11 cellular contexts compared by ENCODE assay signal in genomic region chr3:33218072-33218445, GRCh38. TPM values are rescaled to one million over a fixed set of nuclear protein-coding genes. Genes with fewer than 3 reads are reported as not detected.
A peak's percentile ranks its signal among the peaks of the same experiment; 100 is the strongest.
DNase-seq lines count a peak whose midpoint lies in the region; ATAC-seq and TF ChIP-seq lines count a peak whose summit lies in the region.
"Had no signal": no experiment of that assay in that cellular context is flagged by ENCODE, and none has a peak within 500 bp of the region (broad histone marks: within the 10 kb centered on the region; RNA-seq: fewer than 3 reads in every experiment).

No MANE protein-coding gene starts in this region.

- H3K27ac ChIP-seq in SJSA1 (no peak overlapping the region; the same call in 1 of the 2 replicates), sigmoid colon (no peak overlapping the region)
- H3K27ac ChIP-seq: transverse colon had no signal

- H3K4me3 Mint-ChIP-seq in effector memory CD8-positive, alpha-beta T cell: no peak overlapping the region

- H3K27me3 ChIP-seq in SJSA1 (replicated peaks) (no peaks in the 10 kb centered on the region), sigmoid colon (peaks cover 0 to 39% (median 17%) of the 10 kb centered on the region in 3 donors)

- peak overlapping the region; percentile 62 for H3K9ac ChIP-seq in ES-I3 (ENCODE audit: low read depth, low read length)

- 3 to 8% methylated on average over 17 of the region's 17 CpGs for WGBS in sigmoid colon, 2 donors

- no peaks in the 10 kb centered on the region for H3K9me3 Mint-ChIP-seq in effector memory CD8-positive, alpha-beta T cell

- H3K4me1 Mint-ChIP-seq in effector memory CD8-positive, alpha-beta T cell (ENCODE audit: low read depth in 2 of 2): no peaks in the 10 kb centered on the region

- no peak overlapping the region for H3K27ac Mint-ChIP-seq in effector memory CD8-positive, alpha-beta T cell

- H3K4me1 ChIP-seq in ES-I3 (ENCODE audit: insufficient read depth, low read length) (no peaks in the 10 kb centered on the region), SJSA1 (replicated peaks) (peaks cover 23% of the 10 kb centered on the region), sigmoid colon (peaks cover 0 to 17% (median 15%) of the 10 kb centered on the region in 4 donors)

- ATAC-seq in effector memory CD8-positive, alpha-beta T cell (replicated peaks): no peak
- ATAC-seq in GM19324 (IDR thresholded peaks at IDR 0.05; ENCODE audit: low FRiP score, unreplicated experiment): no peak

- no peaks in the 10 kb centered on the region for H3K9me3 ChIP-seq in ES-I3 (ENCODE audit: control insufficient read depth, insufficient read depth, low read length)
- no peaks in the 10 kb centered on the region for H3K9me3 ChIP-seq in SJSA1 (replicated peaks)
- H3K9me3 ChIP-seq in sigmoid colon: peaks cover 0 to 2% (median 0%) of the 10 kb centered on the region in 4 donors
- H3K9me3 ChIP-seq: transverse colon had no signal

- peak overlapping the region; percentile 77 for H3K4me3 ChIP-seq in SJSA1
- peak overlapping the region; percentile 47 to 48 for H3K4me3 ChIP-seq in foreskin fibroblast (ENCODE audit: low read depth in 1 of 2, low read length in 2 of 2)
- H3K4me3 ChIP-seq in sigmoid colon: peak overlapping the region; percentile 24 to 59 (median 44)

- no peak for TF ChIP-seq CTCF in foreskin fibroblast (IDR thresholded peaks at IDR 0.05; ENCODE audit: low read depth, low read length)
- no peak for TF ChIP-seq CTCF in sigmoid colon (IDR thresholded peaks at IDR 0.05)

- in situ Hi-C loops in G401 (cut with HindIII; ENCODE audit: low sequenced_read_pairs): no loop called here

- H3K36me3 ChIP-seq in ES-I3 (ENCODE audit: insufficient read depth, low read length) (no peaks in the 10 kb centered on the region), SJSA1 (no peaks in the 10 kb centered on the region), sigmoid colon (no peaks in the 10 kb centered on the region)
- H3K36me3 ChIP-seq: transverse colon had no signal

- DNase-seq in SJSA1 (ENCODE audit: low read depth in 1 of 2, low spot score in 2 of 2) (peak in 1 of 2 experiments; percentile 31), foreskin fibroblast (peak; percentile 10 to 55), sigmoid colon (no peak), COR-L47 (lab: John Stamatoyannopoulos, UW) (no peak), G401 (ENCODE audit: low spot score) (no peak)
- no peak for DNase-seq in effector memory CD8-positive, alpha-beta T cell
- DNase-seq: cerebellar nuclear complex, NCI-H1694 treated with DMSO at 0.1 percent for 48 hours, transverse colon had no signal

- H3K36me3 Mint-ChIP-seq in effector memory CD8-positive, alpha-beta T cell (ENCODE audit: insufficient read depth): no peaks in the 10 kb centered on the region

- intact Hi-C loops in sigmoid colon (cut with DNase I): no loop called here

- no peak for TF ChIP-seq POLR2A in sigmoid colon (IDR thresholded peaks at IDR 0.05)

- TF ChIP-seq EP300 in sigmoid colon (IDR thresholded peaks at IDR 0.05): no peak

- H3K27me3 Mint-ChIP-seq in effector memory CD8-positive, alpha-beta T cell: peaks cover 33 to 72% of the 10 kb centered on the region in 2 donors

RNA-seq across cellular contexts. Expression of gene SUSD5, which starts 0.6 kb away (rescaled TPM):
- 8.3 and 14.1 TPM in 2 replicates for total RNA-seq in SJSA1 (2014; rRNA removed; shearing (Covaris generic))
- 10 to 100 TPM in 1 of 4 donors, 1 to 10 TPM in 3; 1.3 to 10.9 (median 2.5) TPM for total RNA-seq in sigmoid colon
- under 1 TPM in 2 of 3 donors, not detected in 1; under 0.01 to 0.64 TPM for polyA plus RNA-seq in sigmoid colon
- total RNA-seq in G401 (2014; rRNA removed; shearing (Covaris generic)): 9.2 and 16.6 TPM in 2 replicates

RNA-seq across cellular contexts. Expression of gene FBXL2, which starts 59.2 kb away (rescaled TPM):
- total RNA-seq in SJSA1 (2014; rRNA removed; shearing (Covaris generic)): 11.2 and 16.4 TPM in 2 replicates
- 10 to 100 TPM in 3 of 4 donors, 1 to 10 TPM in 1; 7.9 to 17.2 (median 11.1) TPM for total RNA-seq in sigmoid colon
- 1 to 10 TPM in 1 of 3 donors, not detected in 2; 1.2 TPM for polyA plus RNA-seq in sigmoid colon
- total RNA-seq in G401 (2014; rRNA removed; shearing (Covaris generic)): 18.5 and 23.2 TPM in 2 replicates

Comparison
In these comparisons a context has a peak if more than half of its experiments do, and no peak if none do; other contexts are left out.
1. DNase-seq: peak in foreskin fibroblast (2 of 2); none in sigmoid colon (single experiment), effector memory CD8-positive, alpha-beta T cell (0 of 3), COR-L47 (single experiment) and G401 (single experiment).
2. Peak in every context shown above with its lines, with median percentiles within 50 percentile points of each other: H3K4me3 ChIP-seq.